21 cellular contexts compared by ENCODE assay signal in the genomic region with DNA sequence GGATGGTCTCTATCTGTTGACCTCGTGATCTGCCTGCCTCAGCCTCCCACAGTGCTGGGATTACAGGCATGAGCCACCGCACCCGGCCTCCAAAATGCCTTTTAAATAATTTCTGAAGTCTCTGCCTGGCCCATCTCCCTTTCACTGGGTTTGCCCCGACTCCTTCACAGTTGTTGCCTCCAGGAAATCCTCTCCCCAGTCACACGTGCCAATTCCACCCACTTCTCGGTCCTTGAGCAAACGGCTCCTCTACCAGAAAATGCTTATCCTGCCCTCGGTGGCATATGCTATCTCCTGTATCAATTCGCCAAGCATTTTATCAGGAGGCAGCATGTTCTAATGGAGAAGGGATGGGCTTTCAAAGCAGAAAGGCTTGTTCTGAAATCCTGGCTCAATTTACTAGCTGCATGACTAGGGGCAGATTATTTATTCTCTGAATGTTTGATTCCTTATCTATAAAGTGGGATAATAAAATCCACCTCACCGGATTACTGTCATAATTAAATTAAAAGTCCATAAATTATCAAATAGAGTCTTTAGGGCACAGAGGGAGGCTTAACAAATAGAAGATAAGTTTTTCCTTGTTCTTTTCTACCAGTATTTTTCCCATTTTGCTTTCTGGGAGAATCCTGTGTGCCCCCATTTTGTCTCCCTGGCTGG.
DNase-seq lines count a peak whose midpoint lies in the region; ATAC-seq and TF ChIP-seq lines count a peak whose summit lies in the region.
"Had no signal": no experiment of that assay in that cellular context is flagged by ENCODE, and none has a peak within 500 bp of the region (broad histone marks: within the 10 kb centered on the region; RNA-seq: fewer than 3 reads in every experiment).

No MANE protein-coding gene starts in this region.

- H3K4me1 Mint-ChIP-seq in neural progenitor cell (peaks cover 20% of the 10 kb centered on the region), T-cell (peaks cover 0 to 5% (median 0%) of the 10 kb centered on the region in 3 donors)
- H3K4me1 Mint-ChIP-seq: activated naive CD8-positive, alpha-beta T cell treated with anti-CD3 and anti-CD28 coated beads, Interleukin-2, amount 50 U/mL, for 24 hours had no signal

- H3K36me3 ChIP-seq in BLaER1 (no peaks in the 10 kb centered on the region), WERI-Rb-1 (no peaks in the 10 kb centered on the region), mesenchymal stem cell (ENCODE audit: control insufficient read depth in 1 of 2, insufficient read depth in 2 of 2, low read depth in 1 of 2, low read length in 2 of 2) (no peaks in the 10 kb centered on the region), neural progenitor cell (no peaks in the 10 kb centered on the region)
- H3K36me3 ChIP-seq: left ventricle myocardium inferior, MG63, upper lobe of right lung had no signal

- DNase-seq in NCI-H2029 treated with DMSO at 0.1 percent for 48 hours (lab: John Stamatoyannopoulos, UW) (peak; percentile 68), WERI-Rb-1 (no peak), mesenchymal stem cell (no peak), mesenteric fat pad (ENCODE audit: low spot score) (no peak), neural progenitor cell (ENCODE audit: low spot score) (no peak), T-cell (no peak)
- DNase-seq in activated CD4-positive, CD25-positive, alpha-beta regulatory T cell treated with anti-CD3 and anti-CD28 coated beads, Interleukin-2, amount 50 U/mL, for 72 hours = no peak
- DNase-seq: activated CD8-positive, alpha-beta memory T cell treated with anti-CD3 and anti-CD28 coated beads, Interleukin-2, amount 50 U/mL, for 4 hours; activated effector memory CD4-positive, alpha-beta T cell treated with Interleukin-2 at 50 U/mL for 16 hours; activated naive CD8-positive, alpha-beta T cell treated with anti-CD3 and anti-CD28 coated beads, Interleukin-2, amount 50 U/mL, for 24 hours; CD4-positive, alpha-beta T cell; GDM1; left ventricle myocardium inferior; NCI-H1417 treated with DMSO at 0.1 percent for 48 hours; NCI-H510A treated with DMSO at 0.1 percent for 48 hours; upper lobe of right lung had no signal

- no peak overlapping the region for H3K14ac ChIP-seq in mesenchymal stem cell (ENCODE audit: low read length in 2 of 2)

- H3K23ac ChIP-seq in mesenchymal stem cell (ENCODE audit: low read length in 2 of 2) = no peak overlapping the region

- H2BK15ac ChIP-seq in mesenchymal stem cell (ENCODE audit: low read depth, poor library complexity, severe bottlenecking) = no peak overlapping the region

- no peaks in the 10 kb centered on the region for H3K27me3 ChIP-seq in BLaER1
- no peaks in the 10 kb centered on the region for H3K27me3 ChIP-seq in WERI-Rb-1 (ENCODE audit: insufficient read depth, low read depth, severe bottlenecking)
- H3K27me3 ChIP-seq in mesenchymal stem cell (ENCODE audit: control insufficient read depth in 1 of 2, insufficient read depth in 1 of 2, low read length in 2 of 2) = no peaks in the 10 kb centered on the region
- no peaks in the 10 kb centered on the region for H3K27me3 ChIP-seq in neural progenitor cell
- H3K27me3 ChIP-seq: hepatocyte, MG63, upper lobe of right lung had no signal

- H3K27me3 Mint-ChIP-seq in neural progenitor cell (ENCODE audit: insufficient read depth, low read depth) (no peaks in the 10 kb centered on the region), T-cell (no peaks in the 10 kb centered on the region)
- H3K27me3 Mint-ChIP-seq: activated naive CD8-positive, alpha-beta T cell treated with anti-CD3 and anti-CD28 coated beads, Interleukin-2, amount 50 U/mL, for 24 hours; CD4-positive, alpha-beta T cell had no signal

- H3K4me2 ChIP-seq in BLaER1 (peak overlapping the region; percentile 56), mesenchymal stem cell (ENCODE audit: low read length, poor library complexity, severe bottlenecking) (no peak overlapping the region), neural progenitor cell (no peak overlapping the region)
- H3K4me2 ChIP-seq: hepatocyte had no signal

- no peaks in the 10 kb centered on the region for H3K36me3 Mint-ChIP-seq in neural progenitor cell
- H3K36me3 Mint-ChIP-seq in T-cell = no peaks in the 10 kb centered on the region

- H3K9me3 Mint-ChIP-seq in neural progenitor cell = no peaks in the 10 kb centered on the region
- no peaks in the 10 kb centered on the region for H3K9me3 Mint-ChIP-seq in T-cell
- H3K9me3 Mint-ChIP-seq: activated naive CD8-positive, alpha-beta T cell treated with anti-CD3 and anti-CD28 coated beads, Interleukin-2, amount 50 U/mL, for 24 hours; CD4-positive, alpha-beta T cell had no signal

- H3K79me1 ChIP-seq in mesenchymal stem cell (replicated peaks; ENCODE audit: low read length, poor library complexity, severe bottlenecking) = peaks cover 17% of the 10 kb centered on the region

- H3K27ac ChIP-seq in BLaER1 (peak overlapping the region; percentile 25), WERI-Rb-1 (peak overlapping the region; percentile 68), mesenchymal stem cell (ENCODE audit: low read length, poor library complexity, severe bottlenecking) (no peak overlapping the region), neural progenitor cell (no peak overlapping the region)
- H3K27ac ChIP-seq: hepatocyte, HL-60, left ventricle myocardium inferior, upper lobe of right lung had no signal

- H3K9me3 ChIP-seq in BLaER1 = no peaks in the 10 kb centered on the region
- H3K9me3 ChIP-seq in WERI-Rb-1 (ENCODE audit: severe bottlenecking) = no peaks in the 10 kb centered on the region
- no peaks in the 10 kb centered on the region for H3K9me3 ChIP-seq in mesenchymal stem cell (ENCODE audit: control insufficient read depth, low read length)
- H3K9me3 ChIP-seq in neural progenitor cell (ENCODE audit: low read depth) = no peaks in the 10 kb centered on the region
- H3K9me3 ChIP-seq: left ventricle myocardium inferior, MG63, upper lobe of right lung had no signal

- H4K20me1 ChIP-seq in BLaER1 (no peaks in the 10 kb centered on the region), neural progenitor cell (ENCODE audit: low read depth) (no peaks in the 10 kb centered on the region)

- H2AK5ac ChIP-seq in mesenchymal stem cell (ENCODE audit: low read length, severe bottlenecking) = no peak overlapping the region

- H3K4me1 ChIP-seq in BLaER1 (peaks cover 28% of the 10 kb centered on the region), mesenchymal stem cell (ENCODE audit: control insufficient read depth, insufficient read depth, low read depth, low read length) (peaks cover 2% of the 10 kb centered on the region), neural progenitor cell (no peaks in the 10 kb centered on the region)
- H3K4me1 ChIP-seq: left ventricle myocardium inferior, upper lobe of right lung had no signal

- no peak overlapping the region for H3K4me3 Mint-ChIP-seq in neural progenitor cell
- no peak overlapping the region for H3K4me3 Mint-ChIP-seq in T-cell
- H3K4me3 Mint-ChIP-seq: activated naive CD8-positive, alpha-beta T cell treated with anti-CD3 and anti-CD28 coated beads, Interleukin-2, amount 50 U/mL, for 24 hours; CD4-positive, alpha-beta T cell had no signal

- H3K9ac ChIP-seq in BLaER1 = peak overlapping the region; percentile 17; the same call in 1 of the 2 replicates
- H3K9ac ChIP-seq in mesenchymal stem cell (ENCODE audit: low read length) = peak overlapping the region; percentile 70
- no peak overlapping the region for H3K9ac ChIP-seq in neural progenitor cell

- no peak overlapping the region for H2BK12ac ChIP-seq in mesenchymal stem cell (ENCODE audit: low read length in 2 of 2)

- CTCF ChIA-PET in T-cell (lab: Charles Lee) = interaction anchor here in 1 of 2 donors (1.4 kb wide), 1 partner anchor 7 kb away, joined by 5 read pairs; no protein-coding TSS in a partner anchor

- H3K4ac ChIP-seq in mesenchymal stem cell (ENCODE audit: low read depth in 1 of 2, low read length in 2 of 2) = no peak overlapping the region

- no peak overlapping the region for H3K27ac Mint-ChIP-seq in neural progenitor cell
- H3K27ac Mint-ChIP-seq in T-cell = no peak overlapping the region
- H3K27ac Mint-ChIP-seq: activated naive CD8-positive, alpha-beta T cell treated with anti-CD3 and anti-CD28 coated beads, Interleukin-2, amount 50 U/mL, for 24 hours; CD4-positive, alpha-beta T cell had no signal

- TF ChIP-seq CTCF in WERI-Rb-1 (IDR thresholded peaks at IDR 0.05; ENCODE audit: low read depth, low read length) (no peak), neural progenitor cell (IDR thresholded peaks at IDR 0.05) (no peak)

- POLR2A ChIA-PET in T-cell (lab: Charles Lee) = no interaction called here

- no peak overlapping the region for H4K8ac ChIP-seq in mesenchymal stem cell (ENCODE audit: low read length)

- H3F3A ChIP-seq in neural progenitor cell (ENCODE audit: low read depth) = no peaks in the 10 kb centered on the region

- H2AFZ ChIP-seq in mesenchymal stem cell (ENCODE audit: low read depth, low read length) = no peak overlapping the region
- H2AFZ ChIP-seq in neural progenitor cell (replicated peaks) = no peak overlapping the region
- H2AFZ ChIP-seq: hepatocyte had no signal

- 97% methylated on average over 9 of the region's 10 CpGs for WGBS in mesenchymal stem cell

- H2BK120ac ChIP-seq in mesenchymal stem cell (ENCODE audit: low read depth, low read length) = no peak overlapping the region

- H2BK5ac ChIP-seq in mesenchymal stem cell (ENCODE audit: low read depth, low read length, poor library complexity, severe bottlenecking) = no peak overlapping the region

- H3K79me2 ChIP-seq in neural progenitor cell (ENCODE audit: low read depth) = no peaks in the 10 kb centered on the region
- H3K79me2 ChIP-seq: hepatocyte had no signal

- no peak overlapping the region for H3K4me3 ChIP-seq in BLaER1
- H3K4me3 ChIP-seq in WERI-Rb-1 (ENCODE audit: low read depth, low read length) = no peak overlapping the region
- H3K4me3 ChIP-seq in mesenchymal stem cell (ENCODE audit: insufficient read depth in 1 of 2, low read depth in 1 of 2, low read length in 2 of 2) = no peak overlapping the region
- H3K4me3 ChIP-seq in neural progenitor cell = no peak overlapping the region
- H3K4me3 ChIP-seq: hepatocyte, left ventricle myocardium inferior, MG63, upper lobe of right lung had no signal

- no peak for ATAC-seq in T-cell (replicated peaks in 1 of 4)
- ATAC-seq: activated naive CD8-positive, alpha-beta T cell treated with anti-CD3 and anti-CD28 coated beads, Interleukin-2, amount 50 U/mL, for 24 hours; sciatic nerve; upper lobe of right lung had no signal

- no peak overlapping the region for H3K18ac ChIP-seq in mesenchymal stem cell (ENCODE audit: low read depth in 1 of 2, low read length in 2 of 2)

- no peak overlapping the region for H4K91ac ChIP-seq in mesenchymal stem cell (ENCODE audit: low read length)

Comparison
In these comparisons a context has a peak if more than half of its experiments do, and no peak if none do; other contexts are left out.
1. H3K27ac ChIP-seq: peak in BLaER1 (single experiment) and WERI-Rb-1 (single experiment); none in mesenchymal stem cell (single experiment) and neural progenitor cell (single experiment).